In genomic region chr7:5403442-5403841, GRCh38 we compare ENCODE assay signal across 26 cellular contexts.
"Had no signal": no experiment of that assay in that cellular context is flagged by ENCODE, and none has a peak within 500 bp of the region (broad histone marks: within the 10 kb centered on the region; RNA-seq: fewer than 3 reads in every experiment).

No MANE protein-coding gene starts in this region.

- H3K4me3 Mint-ChIP-seq: activated CD4-positive, alpha-beta memory T cell treated with anti-CD3 and anti-CD28 coated beads for 36 hours; activated CD4-positive, alpha-beta T cell treated with anti-CD3 and anti-CD28 coated beads for 36 hours; activated CD4-positive, alpha-beta T cell treated with anti-CD3 and anti-CD28 coated beads, Interleukin-2, amount 10 ng/mL, durations not matched to agents 24 days and 14 days; activated CD8-positive, alpha-beta memory T cell treated with anti-CD3 and anti-CD28 coated beads, Interleukin-2, amount 10 ng/mL, durations not matched to agents 7 days and 5 days; activated CD8-positive, alpha-beta T cell treated with anti-CD3 and anti-CD28 coated beads, Interleukin-2, amount 10 ng/mL, durations not matched to agents 7 days and 5 days; activated naive CD4-positive, alpha-beta T cell treated with anti-CD3 and anti-CD28 coated beads, Interleukin-2, amount 10 ng/mL, durations not matched to agents 7 days and 5 days; activated naive CD8-positive, alpha-beta T cell; activated T-helper 1 cell treated with anti-CD3 and anti-CD28 coated beads, Interleukin-12 subunit alpha, Interleukin-12 subunit beta, Interleukin-2, Interleukin-4 antibody, amounts not matched to agents 30 ng/mL and 10 ng/mL and 1 ng/mL, durations not matched to agents 14 hours and 24 hours and 36 hours had no signal

- H3K27me3 ChIP-seq: heart left ventricle had no signal

- H3K27ac Mint-ChIP-seq: activated CD4-positive, alpha-beta memory T cell treated with anti-CD3 and anti-CD28 coated beads for 36 hours; activated CD4-positive, alpha-beta T cell treated with anti-CD3 and anti-CD28 coated beads for 36 hours; activated CD4-positive, alpha-beta T cell treated with anti-CD3 and anti-CD28 coated beads, Interleukin-2, amount 10 ng/mL, durations not matched to agents 24 days and 14 days; activated CD8-positive, alpha-beta memory T cell treated with anti-CD3 and anti-CD28 coated beads, Interleukin-2, amount 10 ng/mL, durations not matched to agents 7 days and 5 days; activated CD8-positive, alpha-beta T cell treated with anti-CD3 and anti-CD28 coated beads, Interleukin-2, amount 10 ng/mL, durations not matched to agents 7 days and 5 days; activated naive CD4-positive, alpha-beta T cell treated with anti-CD3 and anti-CD28 coated beads, Interleukin-2, amount 10 ng/mL, durations not matched to agents 7 days and 5 days; activated naive CD8-positive, alpha-beta T cell; activated T-helper 1 cell treated with anti-CD3 and anti-CD28 coated beads, Interleukin-12 subunit alpha, Interleukin-12 subunit beta, Interleukin-2, Interleukin-4 antibody, amounts not matched to agents 30 ng/mL and 10 ng/mL and 1 ng/mL, durations not matched to agents 14 hours and 24 hours and 36 hours; activated T-helper 2 cell treated with anti-CD3 and anti-CD28 coated beads, Interferon-gamma antibody, Interleukin-2, Interleukin-4, amounts not matched to agents 10 μg/mL and 5 μg/mL and 100 μg/mL, durations not matched to agents 14 hours and 24 hours and 36 hours had no signal

- H3K4me3 ChIP-seq: heart left ventricle had no signal

- H3K9me3 Mint-ChIP-seq: activated CD4-positive, alpha-beta memory T cell treated with anti-CD3 and anti-CD28 coated beads for 36 hours; activated CD4-positive, alpha-beta T cell treated with anti-CD3 and anti-CD28 coated beads, Interleukin-2, amount 10 ng/mL, durations not matched to agents 24 days and 14 days; activated naive CD4-positive, alpha-beta T cell treated with anti-CD3 and anti-CD28 coated beads, Interleukin-2, amount 10 ng/mL, durations not matched to agents 7 days and 5 days; activated T-helper 1 cell treated with anti-CD3 and anti-CD28 coated beads, Interleukin-12 subunit alpha, Interleukin-12 subunit beta, Interleukin-2, Interleukin-4 antibody, amounts not matched to agents 30 ng/mL and 10 ng/mL and 1 ng/mL, durations not matched to agents 14 hours and 24 hours and 36 hours; activated T-helper 2 cell treated with anti-CD3 and anti-CD28 coated beads, Interferon-gamma antibody, Interleukin-2, Interleukin-4, amounts not matched to agents 10 μg/mL and 5 μg/mL and 100 μg/mL, durations not matched to agents 14 hours and 24 hours and 36 hours had no signal

- H3K27ac ChIP-seq: epithelial cell of prostate had no signal

- DNase-seq: activated CD4-positive, alpha-beta memory T cell treated with anti-CD3 and anti-CD28 coated beads for 36 hours; activated CD4-positive, alpha-beta T cell treated with anti-CD3 and anti-CD28 coated beads for 36 hours; activated CD4-positive, alpha-beta T cell treated with anti-CD3 and anti-CD28 coated beads, Interleukin-2, amount 10 ng/mL, durations not matched to agents 24 days and 14 days; activated CD4-positive, CD25-positive, alpha-beta regulatory T cell; activated CD4-positive, CD25-positive, alpha-beta regulatory T cell treated with anti-CD3 and anti-CD28 coated beads, Interleukin-2, amount 50 U/mL, for 72 hours; activated CD8-positive, alpha-beta memory T cell treated with anti-CD3 and anti-CD28 coated beads, Interleukin-2, amount 10 ng/mL, durations not matched to agents 7 days and 5 days; activated CD8-positive, alpha-beta memory T cell treated with anti-CD3 and anti-CD28 coated beads, Interleukin-2, amount 50 U/mL, for 4 hours; activated CD8-positive, alpha-beta T cell treated with anti-CD3 and anti-CD28 coated beads, Interleukin-2, amount 10 ng/mL, durations not matched to agents 7 days and 5 days; activated gamma-delta T cell; activated naive CD4-positive, alpha-beta T cell; activated naive CD4-positive, alpha-beta T cell treated with anti-CD3 and anti-CD28 coated beads, Interleukin-2, amount 10 ng/mL, durations not matched to agents 7 days and 5 days; activated T-cell treated with anti-CD3 and anti-CD28 coated beads, Interleukin-2, amount 50 U/mL, for 1 hour; activated T-cell treated with anti-CD3 and anti-CD28 coated beads, Interleukin-2, amount 50 U/mL, for 48 hours; amniotic stem cell; anterior cingulate cortex; caudate nucleus; cortex of kidney; effector CD8-positive, alpha-beta T cell; foreskin fibroblast; glutamatergic neuron; heart left ventricle; T-helper 2 cell had no signal

- ATAC-seq: activated CD4-positive, alpha-beta T cell treated with anti-CD3 and anti-CD28 coated beads for 36 hours; activated CD8-positive, alpha-beta memory T cell treated with anti-CD3 and anti-CD28 coated beads, Interleukin-2, amount 10 ng/mL, durations not matched to agents 7 days and 5 days; activated CD8-positive, alpha-beta T cell treated with anti-CD3 and anti-CD28 coated beads, Interleukin-2, amount 10 ng/mL, durations not matched to agents 7 days and 5 days; heart left ventricle had no signal

- H3K36me3 Mint-ChIP-seq: activated CD4-positive, alpha-beta memory T cell treated with anti-CD3 and anti-CD28 coated beads for 36 hours; activated CD8-positive, alpha-beta memory T cell treated with anti-CD3 and anti-CD28 coated beads, Interleukin-2, amount 10 ng/mL, durations not matched to agents 7 days and 5 days; activated naive CD4-positive, alpha-beta T cell treated with anti-CD3 and anti-CD28 coated beads, Interleukin-2, amount 10 ng/mL, durations not matched to agents 7 days and 5 days; activated naive CD8-positive, alpha-beta T cell had no signal
